2 cellular contexts compared by ENCODE assay signal in genomic region chr21:38498057-38498833, GRCh38.
TF ChIP-seq lines count a peak whose summit lies in the region.

A gene with protein sequence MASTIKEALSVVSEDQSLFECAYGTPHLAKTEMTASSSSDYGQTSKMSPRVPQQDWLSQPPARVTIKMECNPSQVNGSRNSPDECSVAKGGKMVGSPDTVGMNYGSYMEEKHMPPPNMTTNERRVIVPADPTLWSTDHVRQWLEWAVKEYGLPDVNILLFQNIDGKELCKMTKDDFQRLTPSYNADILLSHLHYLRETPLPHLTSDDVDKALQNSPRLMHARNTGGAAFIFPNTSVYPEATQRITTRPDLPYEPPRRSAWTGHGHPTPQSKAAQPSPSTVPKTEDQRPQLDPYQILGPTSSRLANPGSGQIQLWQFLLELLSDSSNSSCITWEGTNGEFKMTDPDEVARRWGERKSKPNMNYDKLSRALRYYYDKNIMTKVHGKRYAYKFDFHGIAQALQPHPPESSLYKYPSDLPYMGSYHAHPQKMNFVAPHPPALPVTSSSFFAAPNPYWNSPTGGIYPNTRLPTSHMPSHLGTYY (minus strand): TSS chr21:38498477. CDS start chr21:38498380, 97 bp downstream.

TF ChIP-seq in GM23338, 12 proteins besides CTCF, POLR2A, EP300 and RAD21 (continued from another document):
- TF ChIP-seq REST (IDR thresholded peaks at IDR 0.05; ENCODE audit: unreplicated experiment) (no peak), CREB1 (CRISPR knock-in tag; IDR thresholded peaks at IDR 0.05; ENCODE audit: low read depth) (no peak), ZNF462 (CRISPR knock-in tag; IDR thresholded peaks at IDR 0.05) (no peak)

TF ChIP-seq in WTC11, 78 proteins besides CTCF, POLR2A, EP300 and RAD21 (continued from another document):
- no peak for TF ChIP-seq ERG (CRISPR knock-in tag; IDR thresholded peaks at IDR 0.05)
- TF ChIP-seq TCF7 (CRISPR knock-in tag; IDR thresholded peaks at IDR 0.05; ENCODE audit: low read depth), result no peak
- no peak for TF ChIP-seq FOXJ3 (CRISPR knock-in tag; IDR thresholded peaks at IDR 0.05; ENCODE audit: borderline replicate concordance)
- no peak for TF ChIP-seq MYBL2 (CRISPR knock-in tag; IDR thresholded peaks at IDR 0.05)
- TF ChIP-seq, protein P1, sequence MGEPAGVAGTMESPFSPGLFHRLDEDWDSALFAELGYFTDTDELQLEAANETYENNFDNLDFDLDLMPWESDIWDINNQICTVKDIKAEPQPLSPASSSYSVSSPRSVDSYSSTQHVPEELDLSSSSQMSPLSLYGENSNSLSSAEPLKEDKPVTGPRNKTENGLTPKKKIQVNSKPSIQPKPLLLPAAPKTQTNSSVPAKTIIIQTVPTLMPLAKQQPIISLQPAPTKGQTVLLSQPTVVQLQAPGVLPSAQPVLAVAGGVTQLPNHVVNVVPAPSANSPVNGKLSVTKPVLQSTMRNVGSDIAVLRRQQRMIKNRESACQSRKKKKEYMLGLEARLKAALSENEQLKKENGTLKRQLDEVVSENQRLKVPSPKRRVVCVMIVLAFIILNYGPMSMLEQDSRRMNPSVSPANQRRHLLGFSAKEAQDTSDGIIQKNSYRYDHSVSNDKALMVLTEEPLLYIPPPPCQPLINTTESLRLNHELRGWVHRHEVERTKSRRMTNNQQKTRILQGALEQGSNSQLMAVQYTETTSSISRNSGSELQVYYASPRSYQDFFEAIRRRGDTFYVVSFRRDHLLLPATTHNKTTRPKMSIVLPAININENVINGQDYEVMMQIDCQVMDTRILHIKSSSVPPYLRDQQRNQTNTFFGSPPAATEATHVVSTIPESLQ (CRISPR knock-in tag; IDR thresholded peaks at IDR 0.05), result no peak
- no peak for TF ChIP-seq GRHL2 (CRISPR knock-in tag; IDR thresholded peaks at IDR 0.05; ENCODE audit: insufficient replicate concordance, severe bottlenecking)
- no peak for TF ChIP-seq JAZF1 (CRISPR knock-in tag; IDR thresholded peaks at IDR 0.05)
- TF ChIP-seq E2F5 (CRISPR knock-in tag; IDR thresholded peaks at IDR 0.05), result no peak
- TF ChIP-seq, protein P2, sequence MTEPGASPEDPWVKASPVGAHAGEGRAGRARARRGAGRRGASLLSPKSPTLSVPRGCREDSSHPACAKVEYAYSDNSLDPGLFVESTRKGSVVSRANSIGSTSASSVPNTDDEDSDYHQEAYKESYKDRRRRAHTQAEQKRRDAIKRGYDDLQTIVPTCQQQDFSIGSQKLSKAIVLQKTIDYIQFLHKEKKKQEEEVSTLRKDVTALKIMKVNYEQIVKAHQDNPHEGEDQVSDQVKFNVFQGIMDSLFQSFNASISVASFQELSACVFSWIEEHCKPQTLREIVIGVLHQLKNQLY (CRISPR knock-in tag; IDR thresholded peaks at IDR 0.05), result no peak
TF ChIP-seq in WTC11: peak in this region for 0.
